Comparison of ENCODE assay signal across 22 cellular contexts in genomic region chr16:17930280-17930679, GRCh38.
DNase-seq lines count a peak whose midpoint lies in the region; ATAC-seq, FAIRE-seq and TF ChIP-seq lines count a peak whose summit lies in the region.
"Had no signal": no experiment of that assay in that cellular context is flagged by ENCODE, and none has a peak within 500 bp of the region (broad histone marks: within the 10 kb centered on the region; RNA-seq: fewer than 3 reads in every experiment).

No MANE protein-coding gene starts in this region.

- no peaks in the 10 kb centered on the region for H3K4me1 ChIP-seq in HCT116 (ENCODE audit: control insufficient read depth in 1 of 2, insufficient read depth in 2 of 2, low read length in 2 of 2)
- peaks cover 0 to 6% (median under 1%) of the 10 kb centered on the region in 4 experiments; a peak in 4 of 7 replicates for H3K4me1 ChIP-seq in H1 (replicated peaks in 1 of 4; ENCODE audit: control insufficient read depth in 3 of 4, insufficient read depth in 4 of 4, low read length in 3 of 4)
- H3K4me1 ChIP-seq: BLaER1, SJCRH30 had no signal

- H3K27me3 ChIP-seq in HCT116 (ENCODE audit: insufficient read depth, low read length) (peaks cover 7% of the 10 kb centered on the region; the same call in 1 of the 2 replicates), H1 (replicated peaks in 1 of 4; ENCODE audit: control insufficient read depth in 3 of 4, extremely low read depth in 1 of 4, insufficient read depth in 3 of 4, low read length in 3 of 4) (no peaks in the 10 kb centered on the region)
- H3K27me3 ChIP-seq: BLaER1, MG63, SJCRH30 had no signal

- H3K4me3 ChIP-seq in AG09309 (ENCODE audit: control insufficient read depth, low read depth, low read length) (no peak overlapping the region), HCT116 (replicated peaks in 1 of 2; ENCODE audit: low read depth in 1 of 2, low read length in 2 of 2) (no peak overlapping the region), H1 (ENCODE audit: extremely low read depth in 1 of 4, insufficient read depth in 2 of 4, low read depth in 3 of 4, low read length in 4 of 4) (no peak overlapping the region)
- H3K4me3 ChIP-seq: BLaER1, GM23248, MG63, SJCRH30 had no signal

- no peak for TF ChIP-seq RAD21 in HCT116 (IDR thresholded peaks at IDR 0.05; ENCODE audit: low read depth)
- TF ChIP-seq RAD21 in H1 (IDR thresholded peaks at IDR 0.05 in 1 of 2, conservative IDR thresholded peaks at IDR 0.05 in 1 of 2; ENCODE audit: low read depth in 2 of 2, low read length in 2 of 2): no peak; a peak in 1 of 4 replicates

- 93% methylated on average over 1 of the region's 1 CpG; no CpG with 5 or more reads in 1 of the 2 experiments for WGBS in H1 (ENCODE audit: extremely low coverage in 1 of 2, insufficient coverage in 1 of 2, insufficient read length in 1 of 2, insufficient replicate concordance in 2 of 2, low coverage in 1 of 2, low lambda C conversion rate in 2 of 2, missing lambda C conversion rate in 1 of 2), 2 experiments

- H4K5ac ChIP-seq in H1 (ENCODE audit: insufficient read length, low read depth, low read length): no peak overlapping the region

- H3K36me3 Mint-ChIP-seq in natural killer cell treated with Interleukin-12 subunit alpha and Interleukin-12 subunit beta and Interleukin-15 and Interleukin-18, amount 100 ng/mL, for 72 hours: no peaks in the 10 kb centered on the region
- H3K36me3 Mint-ChIP-seq: CD4-positive, alpha-beta memory T cell had no signal

- H3K79me1 ChIP-seq in H1 (ENCODE audit: low read depth, low read length): no peaks in the 10 kb centered on the region

- H3K4ac ChIP-seq in H1 (replicated peaks; ENCODE audit: insufficient read length, low read depth, low read length): no peak overlapping the region

- FAIRE-seq in H1 (lab: Jason Lieb, UNC): no peak
- FAIRE-seq: GM12891 had no signal

- H3K9me3 ChIP-seq in HCT116 (ENCODE audit: control insufficient read depth in 1 of 2, insufficient read depth in 1 of 2, low read depth in 1 of 2, low read length in 2 of 2) (no peaks in the 10 kb centered on the region), H1 (ENCODE audit: insufficient read depth in 2 of 2, low read depth in 1 of 2, low read length in 1 of 2) (peaks cover 0 to 9% of the 10 kb centered on the region in 2 experiments; a peak in 1 of 4 replicates)
- H3K9me3 ChIP-seq: BLaER1, MG63, SJCRH30 had no signal

- no peaks in the 10 kb centered on the region for H3K9me2 ChIP-seq in HCT116 (ENCODE audit: insufficient read depth)

- TF ChIP-seq CTCF in AG09309 (IDR thresholded peaks at IDR 0.05; ENCODE audit: control insufficient read depth, insufficient read depth, low read depth, low read length, missing control alignments) (peak; percentile 10), HCT116 (IDR thresholded peaks at IDR 0.05 in 2 of 3, conservative IDR thresholded peaks at IDR 0.05 in 1 of 3; ENCODE audit: borderline replicate concordance in 1 of 3, insufficient read depth in 1 of 3, low read depth in 2 of 3, low read length in 2 of 3) (peak in 2 of 3 experiments; percentile 12 to 45; a peak in 2 of 6 replicates), H1 (IDR thresholded peaks at IDR 0.05; ENCODE audit: control extremely low read depth in 1 of 3, insufficient read depth in 1 of 3, low read depth in 1 of 3, low read length in 3 of 3) (peak in 2 of 3 experiments; percentile 8 to 17; a peak in 2 of 4 replicates)

- H3K4me1 Mint-ChIP-seq in natural killer cell treated with Interleukin-12 subunit alpha and Interleukin-12 subunit beta and Interleukin-15 and Interleukin-18, amount 100 ng/mL, for 72 hours (ENCODE audit: low read depth in 2 of 2): no peaks in the 10 kb centered on the region
- H3K4me1 Mint-ChIP-seq: CD4-positive, alpha-beta memory T cell had no signal

- no peak overlapping the region for H2BK15ac ChIP-seq in H1 (ENCODE audit: low read length)

- H2AFZ ChIP-seq in HCT116 (ENCODE audit: low read depth, low read length, poor library complexity, severe bottlenecking) (no peak overlapping the region), H1 (ENCODE audit: low read length) (no peak overlapping the region)
- H2AFZ ChIP-seq: GM23248 had no signal

- no peak for DNase-seq in AG09309 (ENCODE audit: low read depth)
- DNase-seq in HCT116 (ENCODE audit: low read depth, low spot score): no peak
- no peak for DNase-seq in H1 (ENCODE audit: low read depth in 1 of 2, low spot score in 2 of 2)
- DNase-seq in iPS DF 4.7 (ENCODE audit: extremely low read depth, low spot score): peak; percentile 19
- DNase-seq in HPDE6-E6E7 (ENCODE audit: extremely low spot score): no peak
- no peak for DNase-seq in natural killer cell treated with Interleukin-12 subunit alpha and Interleukin-12 subunit beta and Interleukin-15 and Interleukin-18, amount 100 ng/mL, for 72 hours (ENCODE audit: low spot score)
- DNase-seq: CD4-positive, alpha-beta memory T cell; DMS153; GM23248; Kasumi-1; MG63; NCI-H1048; NCI-H1436; NCI-H1930; NCI-H226; NCI-H524; NCI-H82; SJCRH30 had no signal

- ATAC-seq in HCT116 (no peak), HG03354 (IDR thresholded peaks at IDR 0.05; ENCODE audit: poor library complexity, severe bottlenecking, unreplicated experiment) (no peak), GM18519 (IDR thresholded peaks at IDR 0.05; ENCODE audit: low FRiP score, unreplicated experiment) (no peak)
- no peak for ATAC-seq in natural killer cell treated with Interleukin-12 subunit alpha and Interleukin-12 subunit beta and Interleukin-15 and Interleukin-18, amount 100 ng/mL, for 72 hours

- TF ChIP-seq POLR2A in HCT116 (IDR thresholded peaks at IDR 0.05; ENCODE audit: borderline replicate concordance, extremely low read depth, insufficient read depth, insufficient read length): no peak
- TF ChIP-seq POLR2A in H1 (IDR thresholded peaks at IDR 0.05; ENCODE audit: control extremely low read depth in 1 of 2, low read depth in 2 of 2, low read length in 2 of 2): no peak

- H3K23me2 ChIP-seq in H1 (ENCODE audit: low read depth, low read length): no peaks in the 10 kb centered on the region

- H2BK12ac ChIP-seq in H1 (ENCODE audit: low read depth, low read length): no peak overlapping the region

- no peak overlapping the region for H2AK5ac ChIP-seq in H1 (ENCODE audit: low read depth, low read length)

- H2BK20ac ChIP-seq in H1 (ENCODE audit: low read length): no peak overlapping the region

- RAD21 ChIA-PET in HCT116 (lab: Charles Lee; ENCODE audit: low non-redundant PET in 1 of 2, low total read pairs in 2 of 2, uncharacterized antibody in 2 of 2, unreplicated experiment in 2 of 2): no interaction called here

- POLR2A ChIA-PET in HCT116 (lab: Charles Lee): no interaction called here
- POLR2A ChIA-PET in H1 (lab: Charles Lee; ENCODE audit: partially characterized antibody): no interaction called here

- TF ChIP-seq EP300 in H1 (IDR thresholded peaks at IDR 0.05; ENCODE audit: borderline replicate concordance in 1 of 2, low read depth in 2 of 2, low read length in 2 of 2): no peak

- H3K14ac ChIP-seq in H1 (ENCODE audit: insufficient read length): no peak overlapping the region

- no TSS peak for BruUV-seq in HCT116 (replicated peaks; lab: Mats Ljungman, UMichigan)

- H3K56ac ChIP-seq in H1 (replicated peaks; ENCODE audit: insufficient read length, low read depth, low read length): no peak overlapping the region

- H3K36me3 ChIP-seq in HCT116 (ENCODE audit: control insufficient read depth in 1 of 2, insufficient read depth in 2 of 2, low read length in 2 of 2): no peaks in the 10 kb centered on the region
- H3K36me3 ChIP-seq in H1 (ENCODE audit: control insufficient read depth in 2 of 4, insufficient read depth in 4 of 4, low read length in 3 of 4): no peaks in the 10 kb centered on the region
- H3K36me3 ChIP-seq: BLaER1, MG63, SJCRH30 had no signal

- no peaks in the 10 kb centered on the region for H4K20me1 ChIP-seq in HCT116 (ENCODE audit: insufficient read depth)
- no peaks in the 10 kb centered on the region for H4K20me1 ChIP-seq in H1 (replicated peaks in 1 of 2; ENCODE audit: control insufficient read depth in 1 of 2, insufficient read depth in 2 of 2, low read length in 2 of 2)
- H4K20me1 ChIP-seq: BLaER1 had no signal

- no peak overlapping the region for H3K27ac Mint-ChIP-seq in natural killer cell treated with Interleukin-12 subunit alpha and Interleukin-12 subunit beta and Interleukin-15 and Interleukin-18, amount 100 ng/mL, for 72 hours
- H3K27ac Mint-ChIP-seq: CD4-positive, alpha-beta memory T cell had no signal

- H3K23ac ChIP-seq in H1 (ENCODE audit: insufficient read length): no peak overlapping the region

- H3K9ac ChIP-seq in HCT116 (ENCODE audit: low read length) (no peak overlapping the region), H1 (replicated peaks in 1 of 4; ENCODE audit: extremely low read depth in 1 of 4, low read depth in 3 of 4, low read length in 3 of 4) (no peak overlapping the region)
- H3K9ac ChIP-seq: BLaER1, GM23248 had no signal

- no peak overlapping the region for H2BK5ac ChIP-seq in H1 (ENCODE audit: low read depth, low read length)

- no peak overlapping the region for H4K8ac ChIP-seq in H1 (ENCODE audit: extremely low read depth, insufficient read depth, low read length)

- CTCF ChIA-PET in HCT116 (lab: Charles Lee): interaction anchor here (1.0 to 1.4 kb wide), 2 partner anchors 8 to 16 kb away, joined by 3 to 6 read pairs; no protein-coding TSS in a partner anchor
- CTCF ChIA-PET in H1 (lab: Charles Lee; ENCODE audit: partially characterized antibody): interaction anchor here (0.6 to 1.0 kb wide), 3 partner anchors 13 to 119 kb away, joined by 4 read pairs; no protein-coding TSS in a partner anchor

- no peaks in the 10 kb centered on the region for H3K9me3 Mint-ChIP-seq in natural killer cell treated with Interleukin-12 subunit alpha and Interleukin-12 subunit beta and Interleukin-15 and Interleukin-18, amount 100 ng/mL, for 72 hours

- H3K4me3 Mint-ChIP-seq in natural killer cell treated with Interleukin-12 subunit alpha and Interleukin-12 subunit beta and Interleukin-15 and Interleukin-18, amount 100 ng/mL, for 72 hours: no peak overlapping the region
- H3K4me3 Mint-ChIP-seq: CD4-positive, alpha-beta memory T cell had no signal

- H3K79me2 ChIP-seq in HCT116 (ENCODE audit: insufficient read depth, low read length) (no peaks in the 10 kb centered on the region), H1 (ENCODE audit: control insufficient read depth in 1 of 2, insufficient read depth in 2 of 2, low read length in 2 of 2) (no peaks in the 10 kb centered on the region)

- no peak overlapping the region for H3K4me2 ChIP-seq in HCT116 (ENCODE audit: low read length)
- H3K4me2 ChIP-seq in H1 (ENCODE audit: insufficient read depth in 1 of 2, low read depth in 2 of 2, low read length in 2 of 2): no peak overlapping the region
- H3K4me2 ChIP-seq: BLaER1 had no signal

- H3K18ac ChIP-seq in H1 (ENCODE audit: extremely low read depth, low read length): no peak overlapping the region

- no peak overlapping the region for H3K27ac ChIP-seq in HCT116 (ENCODE audit: low read depth, low read length)
- H3K27ac ChIP-seq in H1 (ENCODE audit: low read depth, low read length): no peak overlapping the region
- H3K27ac ChIP-seq: BLaER1, GM23248, SJCRH30 had no signal

- intact Hi-C loops in HCT116 (cut with micrococcal nuclease): no loop called here

- peaks cover 0 to 13% of the 10 kb centered on the region in 2 donors for H3K27me3 Mint-ChIP-seq in natural killer cell treated with Interleukin-12 subunit alpha and Interleukin-12 subunit beta and Interleukin-15 and Interleukin-18, amount 100 ng/mL, for 72 hours

- no peak overlapping the region for H4K91ac ChIP-seq in H1 (replicated peaks; ENCODE audit: insufficient read length, low read length)

- no peak overlapping the region for H2BK120ac ChIP-seq in H1 (replicated peaks; ENCODE audit: low read depth, low read length)
